26 cellular contexts compared by ENCODE assay signal in the genomic region with DNA sequence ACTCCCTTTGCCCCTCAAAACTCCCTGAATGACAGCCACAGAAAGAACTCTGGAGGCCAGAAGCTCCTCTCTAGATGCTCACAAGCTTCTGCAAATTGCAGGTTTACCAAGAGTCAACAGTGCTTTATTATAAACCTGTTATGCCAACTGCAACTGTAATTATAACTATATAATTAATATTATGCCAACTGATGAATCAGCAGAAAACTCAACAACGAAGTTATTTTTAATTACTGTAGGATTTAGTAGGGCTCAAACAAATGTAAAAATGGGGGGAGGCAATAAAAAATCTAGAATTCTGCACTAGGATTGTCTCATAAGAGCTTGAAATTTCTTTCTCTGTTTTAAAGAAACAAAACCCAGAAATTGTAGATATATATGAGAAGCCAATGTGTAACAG. TPM values are rescaled to one million over a fixed set of nuclear protein-coding genes. Genes with fewer than 3 reads are reported as not detected.
"Had no signal": no experiment of that assay in that cellular context is flagged by ENCODE, and none has a peak within 500 bp of the region (broad histone marks: within the 10 kb centered on the region; RNA-seq: fewer than 3 reads in every experiment).

No MANE protein-coding gene starts in this region.

- DNase-seq: Karpas-422; KG1; MG63; NCI-H1092; NCI-H1436; NCI-H187; NCI-H2029; NCI-H2081 treated with DMSO at 0.1 percent for 48 hours; NCI-H2171; NCI-H226; NCI-H446 treated with DMSO at 0.1 percent for 48 hours; NCI-H510A treated with DMSO at 0.1 percent for 48 hours; NCI-H526; NCI-H748 treated with DMSO at 0.1 percent for 48 hours; NK-92 treated with Interleukin-12 subunit alpha and Interleukin-12 subunit beta, amount 100 ng/mL, for 24 hours; PC-3; SHP77 treated with DMSO at 0.1 percent for 48 hours; SJCRH30; T-helper 2 cell had no signal

- H3K27ac ChIP-seq: SJCRH30 had no signal

- H3K27me3 ChIP-seq: MG63, SJCRH30 had no signal

- H3K4me1 ChIP-seq: SJCRH30 had no signal

- ATAC-seq: Panc1, PC-3, Right ventricle myocardium inferior, SK-N-SH treated with all-trans-retinoic acid at 6 μM for 48 hours had no signal

- H3K9me3 ChIP-seq: MG63, SJCRH30 had no signal

- H3K4me3 ChIP-seq: MG63, SJCRH30 had no signal

RNA-seq across cellular contexts. Expression of a gene that starts 37.0 kb away (rescaled TPM):
- total RNA-seq: HT1080; OCI-LY7; Right ventricle myocardium inferior; RPMI7951; SJCRH30; T-helper 1 cell treated with Interleukin-12 subunit alpha and Interleukin-12 subunit beta and Interleukin-4 antibody, amounts not matched to agents 30 ng/mL and 1 ng/mL, for 36 hours had no signal
